ENCODE assay signal across 1 cellular context in genomic region chr17:83154311-83155127, GRCh38.
TF ChIP-seq lines count a peak whose summit lies in the region.

No MANE protein-coding gene starts in this region.

TF ChIP-seq in HepG2, 621 proteins besides CTCF, POLR2A, EP300 and RAD21:
- no peak for TF ChIP-seq ARID5B (CRISPR knock-in tag; IDR thresholded peaks at IDR 0.05)
- no peak for TF ChIP-seq NCOA5 (CRISPR knock-in tag; IDR thresholded peaks at IDR 0.05)
- TF ChIP-seq ZNF552 (CRISPR knock-in tag; IDR thresholded peaks at IDR 0.05; ENCODE audit: borderline replicate concordance), result no peak
- no peak for TF ChIP-seq HMG20B (CRISPR knock-in tag; conservative IDR thresholded peaks at IDR 0.05)
- no peak for TF ChIP-seq CEBPB (IDR thresholded peaks at IDR 0.05; ENCODE audit: borderline replicate concordance, low read depth, low read length)
